37 cellular contexts compared by ENCODE assay signal in the genomic region with DNA sequence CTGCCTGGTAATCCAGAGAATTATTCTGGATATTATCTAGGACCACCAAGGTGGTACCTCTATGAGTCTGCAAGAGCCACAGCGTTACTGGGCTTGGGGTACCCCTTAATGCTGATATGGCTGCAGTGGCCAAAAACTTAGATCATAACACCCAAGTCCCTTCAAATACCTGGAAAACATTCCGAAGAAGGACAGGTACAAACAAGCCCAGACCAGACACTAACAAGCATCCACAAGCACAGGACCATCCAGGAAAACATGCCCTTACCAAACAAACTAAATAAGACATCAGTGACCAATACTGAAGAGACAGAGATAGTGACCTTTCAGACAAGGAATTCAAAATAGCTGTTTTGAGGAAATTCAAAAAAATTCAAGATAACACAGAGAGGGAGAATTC. TPM values are rescaled to one million over a fixed set of nuclear protein-coding genes. Genes with fewer than 3 reads are reported as not detected.
"Had no signal": no experiment of that assay in that cellular context is flagged by ENCODE, and none has a peak within 500 bp of the region (broad histone marks: within the 10 kb centered on the region; RNA-seq: fewer than 3 reads in every experiment).

No MANE protein-coding gene starts in this region.

- H3K27ac Mint-ChIP-seq: activated CD4-positive, alpha-beta memory T cell treated with anti-CD3 and anti-CD28 coated beads for 36 hours; activated CD4-positive, alpha-beta T cell treated with anti-CD3 and anti-CD28 coated beads for 36 hours; activated CD4-positive, alpha-beta T cell treated with anti-CD3 and anti-CD28 coated beads, Interleukin-2, amount 10 ng/mL, durations not matched to agents 24 days and 14 days; activated CD8-positive, alpha-beta memory T cell treated with anti-CD3 and anti-CD28 coated beads, Interleukin-2, amount 10 ng/mL, durations not matched to agents 7 days and 5 days; activated CD8-positive, alpha-beta T cell treated with anti-CD3 and anti-CD28 coated beads, Interleukin-2, amount 10 ng/mL, durations not matched to agents 7 days and 5 days; activated naive CD4-positive, alpha-beta T cell treated with anti-CD3 and anti-CD28 coated beads, Interleukin-2, amount 10 ng/mL, durations not matched to agents 7 days and 5 days; activated naive CD8-positive, alpha-beta T cell; activated T-cell treated with anti-CD3 and anti-CD28 coated beads, Interleukin-2, amount 50 U/mL, for 72 hours; activated T-helper 2 cell treated with anti-CD3 and anti-CD28 coated beads, Interferon-gamma antibody, Interleukin-2, Interleukin-4, amounts not matched to agents 10 μg/mL and 5 μg/mL and 100 μg/mL, durations not matched to agents 14 hours and 24 hours and 36 hours; endodermal cell; T-helper 17 cell; T-helper 2 cell treated with Interferon-gamma antibody and Interleukin-4, amounts not matched to agents 5 μg/mL and 100 μg/mL, for 36 hours had no signal

- H3K4me1 Mint-ChIP-seq: activated CD4-positive, alpha-beta T cell treated with anti-CD3 and anti-CD28 coated beads, Interleukin-2, amount 10 ng/mL, durations not matched to agents 24 days and 14 days; activated CD8-positive, alpha-beta memory T cell treated with anti-CD3 and anti-CD28 coated beads, Interleukin-2, amount 10 ng/mL, durations not matched to agents 7 days and 5 days had no signal

- H3K9me3 ChIP-seq: colonic mucosa, esophagus muscularis mucosa, gastroesophageal sphincter, heart right ventricle had no signal

- H3K27me3 Mint-ChIP-seq: activated CD4-positive, alpha-beta memory T cell treated with anti-CD3 and anti-CD28 coated beads for 36 hours; activated CD4-positive, alpha-beta T cell treated with anti-CD3 and anti-CD28 coated beads for 36 hours; activated CD8-positive, alpha-beta memory T cell treated with anti-CD3 and anti-CD28 coated beads, Interleukin-2, amount 10 ng/mL, durations not matched to agents 7 days and 5 days; activated naive CD4-positive, alpha-beta T cell treated with anti-CD3 and anti-CD28 coated beads, Interleukin-2, amount 10 ng/mL, durations not matched to agents 7 days and 5 days; activated naive CD8-positive, alpha-beta T cell; T-helper 17 cell had no signal

- DNase-seq: activated CD4-positive, alpha-beta memory T cell treated with anti-CD3 and anti-CD28 coated beads for 36 hours; activated CD4-positive, alpha-beta T cell treated with anti-CD3 and anti-CD28 coated beads for 36 hours; activated CD4-positive, alpha-beta T cell treated with anti-CD3 and anti-CD28 coated beads, Interleukin-2, amount 10 ng/mL, durations not matched to agents 24 days and 14 days; activated CD4-positive, CD25-positive, alpha-beta regulatory T cell; activated CD4-positive, CD25-positive, alpha-beta regulatory T cell treated with anti-CD3 and anti-CD28 coated beads, Interleukin-2, amount 50 U/mL, for 72 hours; activated CD8-positive, alpha-beta memory T cell treated with anti-CD3 and anti-CD28 coated beads, Interleukin-2, amount 10 ng/mL, durations not matched to agents 7 days and 5 days; activated CD8-positive, alpha-beta memory T cell treated with anti-CD3 and anti-CD28 coated beads, Interleukin-2, amount 50 U/mL, for 4 hours; activated CD8-positive, alpha-beta T cell treated with anti-CD3 and anti-CD28 coated beads, Interleukin-2, amount 10 ng/mL, durations not matched to agents 7 days and 5 days; activated effector memory CD4-positive, alpha-beta T cell treated with anti-CD3 and anti-CD28 coated beads, Interleukin-2, amount 50 U/mL, for 16 hours; activated naive CD4-positive, alpha-beta T cell treated with anti-CD3 and anti-CD28 coated beads, Interleukin-2, amount 10 ng/mL, durations not matched to agents 7 days and 5 days; activated T-cell treated with anti-CD3 and anti-CD28 coated beads, Interleukin-2, amount 50 U/mL, for 1 hour; activated T-cell treated with anti-CD3 and anti-CD28 coated beads, Interleukin-2, amount 50 U/mL, for 72 hours; amygdala; aorta; brain microvascular endothelial cell; central memory CD4-positive, alpha-beta T cell; cerebellar nuclear complex; colonic mucosa; effector CD8-positive, alpha-beta T cell; endodermal cell; erythroblast; foreskin melanocyte; heart right ventricle; T-helper 1 cell; T-helper 17 cell; T1000 had no signal

- H3K4me1 ChIP-seq: colonic mucosa, esophagus muscularis mucosa, gastroesophageal sphincter had no signal

- H3K27ac ChIP-seq: brain microvascular endothelial cell, cardiac muscle cell, colonic mucosa, esophagus muscularis mucosa, gastroesophageal sphincter, heart right ventricle, hepatocyte had no signal

- H3K4me2 ChIP-seq: hepatocyte had no signal

- H2AFZ ChIP-seq: hepatocyte had no signal

- ATAC-seq: activated CD4-positive, alpha-beta T cell treated with anti-CD3 and anti-CD28 coated beads for 36 hours; activated CD8-positive, alpha-beta memory T cell treated with anti-CD3 and anti-CD28 coated beads, Interleukin-2, amount 10 ng/mL, durations not matched to agents 7 days and 5 days; activated CD8-positive, alpha-beta T cell treated with anti-CD3 and anti-CD28 coated beads, Interleukin-2, amount 10 ng/mL, durations not matched to agents 7 days and 5 days; activated T-cell treated with anti-CD3 and anti-CD28 coated beads, Interleukin-2, amount 50 U/mL, for 72 hours; gastroesophageal sphincter; T-helper 17 cell had no signal

- H3K9me3 Mint-ChIP-seq: activated CD4-positive, alpha-beta memory T cell treated with anti-CD3 and anti-CD28 coated beads for 36 hours; activated CD4-positive, alpha-beta T cell treated with anti-CD3 and anti-CD28 coated beads, Interleukin-2, amount 10 ng/mL, durations not matched to agents 24 days and 14 days; activated naive CD4-positive, alpha-beta T cell treated with anti-CD3 and anti-CD28 coated beads, Interleukin-2, amount 10 ng/mL, durations not matched to agents 7 days and 5 days; activated T-cell treated with anti-CD3 and anti-CD28 coated beads, Interleukin-2, amount 50 U/mL, for 72 hours; activated T-helper 2 cell treated with anti-CD3 and anti-CD28 coated beads, Interferon-gamma antibody, Interleukin-2, Interleukin-4, amounts not matched to agents 10 μg/mL and 5 μg/mL and 100 μg/mL, durations not matched to agents 14 hours and 24 hours and 36 hours; endodermal cell; T-helper 2 cell treated with Interferon-gamma antibody and Interleukin-4, amounts not matched to agents 5 μg/mL and 100 μg/mL, for 36 hours had no signal

- H3K27me3 ChIP-seq: brain microvascular endothelial cell, cardiac muscle cell, colonic mucosa, esophagus muscularis mucosa, gastroesophageal sphincter, heart right ventricle, hepatocyte had no signal

- H3K36me3 Mint-ChIP-seq: activated CD4-positive, alpha-beta memory T cell treated with anti-CD3 and anti-CD28 coated beads for 36 hours; activated CD8-positive, alpha-beta memory T cell treated with anti-CD3 and anti-CD28 coated beads, Interleukin-2, amount 10 ng/mL, durations not matched to agents 7 days and 5 days; activated naive CD4-positive, alpha-beta T cell treated with anti-CD3 and anti-CD28 coated beads, Interleukin-2, amount 10 ng/mL, durations not matched to agents 7 days and 5 days; activated naive CD8-positive, alpha-beta T cell had no signal

- H3K4me3 ChIP-seq: cardiac muscle cell, colonic mucosa, esophagus muscularis mucosa, gastroesophageal sphincter, heart right ventricle, hepatocyte had no signal

- H3K36me3 ChIP-seq: brain microvascular endothelial cell, cardiac muscle cell, colonic mucosa, esophagus muscularis mucosa, gastroesophageal sphincter, heart right ventricle had no signal

- H3K4me3 Mint-ChIP-seq: activated CD4-positive, alpha-beta memory T cell treated with anti-CD3 and anti-CD28 coated beads for 36 hours; activated CD4-positive, alpha-beta T cell treated with anti-CD3 and anti-CD28 coated beads for 36 hours; activated CD4-positive, alpha-beta T cell treated with anti-CD3 and anti-CD28 coated beads, Interleukin-2, amount 10 ng/mL, durations not matched to agents 24 days and 14 days; activated CD8-positive, alpha-beta memory T cell treated with anti-CD3 and anti-CD28 coated beads, Interleukin-2, amount 10 ng/mL, durations not matched to agents 7 days and 5 days; activated CD8-positive, alpha-beta T cell treated with anti-CD3 and anti-CD28 coated beads, Interleukin-2, amount 10 ng/mL, durations not matched to agents 7 days and 5 days; activated naive CD4-positive, alpha-beta T cell treated with anti-CD3 and anti-CD28 coated beads, Interleukin-2, amount 10 ng/mL, durations not matched to agents 7 days and 5 days; activated naive CD8-positive, alpha-beta T cell; activated T-cell treated with anti-CD3 and anti-CD28 coated beads, Interleukin-2, amount 50 U/mL, for 72 hours; endodermal cell; T-helper 17 cell; T-helper 2 cell treated with Interferon-gamma antibody and Interleukin-4, amounts not matched to agents 5 μg/mL and 100 μg/mL, for 36 hours had no signal

RNA-seq across cellular contexts. Expression of gene C1orf105, which starts 2.9 kb away (rescaled TPM):
- total RNA-seq: activated CD4-positive, alpha-beta memory T cell treated with anti-CD3 and anti-CD28 coated beads for 36 hours; activated CD4-positive, alpha-beta T cell treated with anti-CD3 and anti-CD28 coated beads for 36 hours; activated CD4-positive, alpha-beta T cell treated with anti-CD3 and anti-CD28 coated beads, Interleukin-2, amount 10 ng/mL, durations not matched to agents 24 days and 14 days; activated CD8-positive, alpha-beta memory T cell treated with anti-CD3 and anti-CD28 coated beads for 36 hours; activated CD8-positive, alpha-beta memory T cell treated with anti-CD3 and anti-CD28 coated beads, Interleukin-2, amount 10 ng/mL, durations not matched to agents 7 days and 5 days; activated CD8-positive, alpha-beta T cell treated with anti-CD3 and anti-CD28 coated beads, Interleukin-2, amount 10 ng/mL, durations not matched to agents 7 days and 5 days; activated T-cell treated with anti-CD3 and anti-CD28 coated beads, Interleukin-2, amount 50 U/mL, for 72 hours; activated T-helper 2 cell treated with anti-CD3 and anti-CD28 coated beads, Interferon-gamma antibody, Interleukin-2, Interleukin-4, amounts not matched to agents 10 μg/mL and 5 μg/mL and 100 μg/mL, durations not matched to agents 14 hours and 24 hours and 36 hours; aorta; colonic mucosa; dermis microvascular lymphatic vessel endothelial cell; endodermal cell; esophagus muscularis mucosa; gastroesophageal sphincter; glomerular endothelial cell; T-helper 17 cell had no signal
- polyA plus RNA-seq: adipose tissue, aorta had no signal
